In genomic region chr7:95545007-95545615, GRCh38 we compare ENCODE assay signal across 8 cellular contexts. TPM values are rescaled to one million over a fixed set of nuclear protein-coding genes. Genes with fewer than 3 reads are reported as not detected.
A peak's percentile ranks its signal among the peaks of the same experiment; 100 is the strongest.
DNase-seq lines count a peak whose midpoint lies in the region; ATAC-seq and TF ChIP-seq lines count a peak whose summit lies in the region.

No MANE protein-coding gene starts in this region.

- TF ChIP-seq CTCF in AG09309 (IDR thresholded peaks at IDR 0.05; ENCODE audit: control insufficient read depth, insufficient read depth, low read depth, low read length, missing control alignments), result peak; percentile 86

- intact Hi-C loops in left ventricle myocardium superior (cut with micrococcal nuclease), result loop anchor here (5.0 kb wide), 2 partner anchors 52 to 137 kb away; partner anchors contain the start of gene PDK4

- DNase-seq in AG09309 (ENCODE audit: low read depth), result peak; percentile 27
- DNase-seq in amniotic stem cell (lab: John Stamatoyannopoulos, UW), result peak; percentile 26
- DNase-seq in left ventricle myocardium superior, result no peak
- DNase-seq in renal cortical epithelial cell (ENCODE audit: low read depth), result peak; percentile 89
- no peak for DNase-seq in NCI-H526 treated with DMSO at 0.1 percent for 48 hours (lab: John Stamatoyannopoulos, UW)
- DNase-seq in activated CD8-positive, alpha-beta memory T cell treated with anti-CD3 and anti-CD28 coated beads, Interleukin-2, amount 50 U/mL, for 48 hours, result no peak

- H3K4me3 ChIP-seq in AG09309 (ENCODE audit: control insufficient read depth, low read depth, low read length), result no peak overlapping the region

- ATAC-seq in HG02759 (IDR thresholded peaks at IDR 0.05; ENCODE audit: unreplicated experiment), result peak; percentile 47
- ATAC-seq in left ventricle myocardium superior, result peak; percentile 82
- no peak for ATAC-seq in GM21360 (IDR thresholded peaks at IDR 0.05; ENCODE audit: unreplicated experiment)

RNA-seq across cellular contexts. Expression of gene PDK4, which starts 51.2 kb away (rescaled TPM):
- total RNA-seq in left ventricle myocardium superior (289 TPM), renal cortical epithelial cell (1.9 and 5.8 TPM in 2 replicates)

RNA-seq across cellular contexts. Expression of gene ASB4, which starts 59.4 kb away (rescaled TPM):
- total RNA-seq in left ventricle myocardium superior (8.7 TPM), renal cortical epithelial cell (not detected in 2 replicates)

Comparison
In these comparisons a context has a peak if more than half of its experiments do, and no peak if none do; other contexts are left out.
1. DNase-seq: peak in AG09309 (single experiment), amniotic stem cell (single experiment) and renal cortical epithelial cell (single experiment); none in left ventricle myocardium superior (single experiment), NCI-H526 treated with DMSO at 0.1 percent for 48 hours (single experiment) and activated CD8-positive, alpha-beta memory T cell treated with anti-CD3 and anti-CD28 coated beads, Interleukin-2, amount 50 U/mL, for 48 hours (single experiment).
2. RNA of gene PDK4, which starts 51.2 kb away (total RNA-seq): 289 TPM in left ventricle myocardium superior (single experiment); 1.9 to 5.8 TPM in renal cortical epithelial cell; every median in the first group is over 10 times any median in the second.